In genomic region chr9:136023401-136024225, GRCh38 we compare ENCODE assay signal across 11 cellular contexts.
DNase-seq lines count a peak whose midpoint lies in the region; ATAC-seq and TF ChIP-seq lines count a peak whose summit lies in the region.
"Had no signal": no experiment of that assay in that cellular context is flagged by ENCODE, and none has a peak within 500 bp of the region (broad histone marks: within the 10 kb centered on the region; RNA-seq: fewer than 3 reads in every experiment).

No MANE protein-coding gene starts in this region.

- H3K27ac Mint-ChIP-seq in effector memory CD8-positive, alpha-beta T cell: peak overlapping the region; percentile 29 to 93

- no peaks in the 10 kb centered on the region for H3K36me3 Mint-ChIP-seq in effector memory CD8-positive, alpha-beta T cell (ENCODE audit: insufficient read depth)

- ATAC-seq in effector memory CD8-positive, alpha-beta T cell (replicated peaks): no peak
- ATAC-seq in mucosa of descending colon: peak; percentile 43
- peak; percentile 30 for ATAC-seq in aorta (ENCODE audit: low FRiP score)
- ATAC-seq: GM12878 had no signal

- no peaks in the 10 kb centered on the region for H3K27me3 Mint-ChIP-seq in effector memory CD8-positive, alpha-beta T cell
- H3K27me3 Mint-ChIP-seq: CD4-positive, CD25-positive, alpha-beta regulatory T cell had no signal

- H3K27me3 ChIP-seq in aorta (ENCODE audit: control insufficient read depth in 1 of 2, insufficient read depth in 2 of 2, low read length in 1 of 2): no peaks in the 10 kb centered on the region

- H3K4me3 ChIP-seq in mucosa of descending colon: no peak overlapping the region
- no peak overlapping the region for H3K4me3 ChIP-seq in aorta (ENCODE audit: low read length in 2 of 2)
- no peak overlapping the region for H3K4me3 ChIP-seq in coronary artery
- H3K4me3 ChIP-seq: GM12878 had no signal

- no peak overlapping the region for H3K27ac ChIP-seq in aorta (ENCODE audit: low read depth in 1 of 2, low read length in 2 of 2)
- peak overlapping the region in 1 of 2 donors; percentile 45 for H3K27ac ChIP-seq in coronary artery

- H3K4me3 Mint-ChIP-seq in effector memory CD8-positive, alpha-beta T cell: no peak overlapping the region
- H3K4me3 Mint-ChIP-seq: CD4-positive, CD25-positive, alpha-beta regulatory T cell had no signal

- intact Hi-C loops in mucosa of descending colon (cut with DNase I, micrococcal nuclease): no loop called here
- intact Hi-C loops in aorta (cut with DNase I): no loop called here

- H3K36me3 ChIP-seq in mucosa of descending colon (ENCODE audit: low read depth) (no peaks in the 10 kb centered on the region), aorta (ENCODE audit: control insufficient read depth in 1 of 2, insufficient read depth in 2 of 2, low read length in 1 of 2) (no peaks in the 10 kb centered on the region)

- no peaks in the 10 kb centered on the region for H3K9me3 Mint-ChIP-seq in effector memory CD8-positive, alpha-beta T cell

- TF ChIP-seq CTCF in mucosa of descending colon (IDR thresholded peaks at IDR 0.05) (no peak), coronary artery (IDR thresholded peaks at IDR 0.05) (no peak)

- H3K9me3 ChIP-seq in mucosa of descending colon (no peaks in the 10 kb centered on the region), aorta (ENCODE audit: control insufficient read depth, low read length) (no peaks in the 10 kb centered on the region)

- peak; percentile 48 for DNase-seq in activated effector memory CD4-positive, alpha-beta T cell treated with anti-CD3 and anti-CD28 coated beads, Interleukin-2, amount 50 U/mL, for 16 hours
- DNase-seq in activated effector memory CD4-positive, alpha-beta T cell treated with Interleukin-2 at 50 U/mL for 16 hours: no peak
- DNase-seq in effector memory CD8-positive, alpha-beta T cell: no peak
- DNase-seq in mucosa of descending colon (peak in 2 of 3 donors; percentile 40 to 53), aorta (peak; percentile 66 to 85), D341Med (ENCODE audit: low spot score) (no peak), SHP77 treated with DMSO at 0.1 percent for 48 hours (lab: John Stamatoyannopoulos, UW) (no peak), coronary artery (ENCODE audit: low spot score) (no peak)
- DNase-seq: CD4-positive, CD25-positive, alpha-beta regulatory T cell; NCI-H1092 had no signal

- 49 to 52% methylated on average over 17 of the region's 17 CpGs for WGBS in aorta, 2 donors

- no peaks in the 10 kb centered on the region for H3K4me1 ChIP-seq in mucosa of descending colon (ENCODE audit: low read depth)
- no peaks in the 10 kb centered on the region for H3K4me1 ChIP-seq in aorta (ENCODE audit: control insufficient read depth in 1 of 2, insufficient read depth in 2 of 2, low read length in 2 of 2)

- peaks cover 23 to 41% of the 10 kb centered on the region in 2 donors for H3K4me1 Mint-ChIP-seq in effector memory CD8-positive, alpha-beta T cell (ENCODE audit: low read depth in 2 of 2)

Comparison
In these comparisons a context has a peak if more than half of its experiments do, and no peak if none do; other contexts are left out.
1. DNase-seq: peak in activated effector memory CD4-positive, alpha-beta T cell treated with anti-CD3 and anti-CD28 coated beads, Interleukin-2, amount 50 U/mL, for 16 hours (single experiment), mucosa of descending colon (2 of 3) and aorta (2 of 2); none in activated effector memory CD4-positive, alpha-beta T cell treated with Interleukin-2 at 50 U/mL for 16 hours (single experiment), effector memory CD8-positive, alpha-beta T cell (0 of 3), D341Med (single experiment), SHP77 treated with DMSO at 0.1 percent for 48 hours (single experiment) and coronary artery (single experiment).